15 cellular contexts compared by ENCODE assay signal in the genomic region with DNA sequence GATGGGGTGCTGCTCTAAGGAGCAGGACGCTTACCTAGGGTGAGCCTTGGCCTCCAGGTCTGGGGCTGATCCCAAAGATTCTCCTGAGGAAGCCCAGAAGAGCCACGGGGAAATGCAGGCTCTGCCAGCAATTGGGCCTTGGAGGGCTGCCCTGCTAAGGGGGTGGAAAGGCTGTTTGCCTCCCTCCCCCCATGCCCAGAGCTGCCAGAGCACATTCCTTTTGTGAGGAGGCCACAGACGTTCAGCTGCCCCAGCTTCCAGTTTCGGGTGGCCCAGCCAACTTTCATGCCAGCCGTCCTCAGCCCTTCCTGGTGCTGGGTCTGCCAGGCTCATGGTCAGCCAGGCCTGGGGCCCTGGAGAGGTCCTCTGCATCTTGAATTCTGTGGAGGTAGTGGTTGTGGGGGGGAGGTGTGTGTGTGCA. TPM values are rescaled to one million over a fixed set of nuclear protein-coding genes. Genes with fewer than 3 reads are reported as not detected.
DNase-seq lines count a peak whose midpoint lies in the region; ATAC-seq and TF ChIP-seq lines count a peak whose summit lies in the region.
"Had no signal": no experiment of that assay in that cellular context is flagged by ENCODE, and none has a peak within 500 bp of the region (broad histone marks: within the 10 kb centered on the region; RNA-seq: fewer than 3 reads in every experiment).

No MANE protein-coding gene starts in this region.

- DNase-seq in adipocyte (ENCODE audit: low read depth) (peak; percentile 42), left ventricle myocardium superior (peak; percentile 76), sigmoid colon (peak; percentile 85), NCI-H1930 (lab: John Stamatoyannopoulos, UW) (no peak)
- no peak for DNase-seq in activated CD8-positive, alpha-beta memory T cell treated with anti-CD3 and anti-CD28 coated beads, Interleukin-2, amount 50 U/mL, for 48 hours
- DNase-seq: activated CD8-positive, alpha-beta memory T cell treated with anti-CD3 and anti-CD28 coated beads, Interleukin-2, amount 10 ng/mL, durations not matched to agents 7 days and 5 days; NCI-H510A treated with DMSO at 0.1 percent for 48 hours; stimulated activated CD4-positive, alpha-beta T cell treated with anti-CD3 and anti-CD28 coated beads, Interleukin-12 subunit alpha, Interleukin-12 subunit beta, amount 100 ng/mL, for 4 hours; stimulated activated naive B cell treated with anti-CD40 and anti-IgM and Interleukin-4, amounts not matched to agents 10 μg/mL and 1 μg/mL and 100 μg/mL, for 72 hours; SW 1271 had no signal

- H3K4me3 ChIP-seq in adipocyte (ENCODE audit: low read length) (no peak overlapping the region), sigmoid colon (no peak overlapping the region)
- H3K4me3 ChIP-seq: K562 had no signal

- H3K9me3 ChIP-seq in adipocyte (ENCODE audit: control insufficient read depth, low read length) (no peaks in the 10 kb centered on the region), sigmoid colon (no peaks in the 10 kb centered on the region)

- peak; percentile 48; the same call in 1 of the 2 replicates for TF ChIP-seq EP300 in Ishikawa (IDR thresholded peaks at IDR 0.05; ENCODE audit: borderline replicate concordance)
- TF ChIP-seq EP300 in sigmoid colon (IDR thresholded peaks at IDR 0.05): peak in 1 of 4 donors; percentile 55

- ATAC-seq in left ventricle myocardium superior: peak; percentile 92
- no peak for ATAC-seq in HG03520 (IDR thresholded peaks at IDR 0.05; ENCODE audit: unreplicated experiment)
- ATAC-seq in HG03039 (IDR thresholded peaks at IDR 0.05; ENCODE audit: unreplicated experiment): no peak
- ATAC-seq: activated CD8-positive, alpha-beta memory T cell treated with anti-CD3 and anti-CD28 coated beads, Interleukin-2, amount 10 ng/mL, durations not matched to agents 7 days and 5 days; K562; stimulated activated naive B cell treated with anti-CD40 and anti-IgM and Interleukin-4, amounts not matched to agents 10 μg/mL and 1 μg/mL and 100 μg/mL, for 72 hours had no signal

- no peak overlapping the region for H3K9ac ChIP-seq in adipocyte (ENCODE audit: low read length)

- TF ChIP-seq CTCF in sigmoid colon (IDR thresholded peaks at IDR 0.05): no peak

- H3K27ac ChIP-seq in sigmoid colon: peak overlapping the region; percentile 60 to 84 (median 74)

- H3K4me1 ChIP-seq in adipocyte (ENCODE audit: control insufficient read depth, insufficient read depth, low read length) (peaks cover 30% of the 10 kb centered on the region), sigmoid colon (peaks cover 0 to 55% (median 40%) of the 10 kb centered on the region in 4 donors)

- TF ChIP-seq POLR2A in sigmoid colon (IDR thresholded peaks at IDR 0.05): no peak

- H3K36me3 ChIP-seq in adipocyte (ENCODE audit: control insufficient read depth, insufficient read depth, low read length, severe bottlenecking) (no peaks in the 10 kb centered on the region), sigmoid colon (no peaks in the 10 kb centered on the region)

- peaks cover 4% of the 10 kb centered on the region for H3K27me3 ChIP-seq in adipocyte (replicated peaks; ENCODE audit: control insufficient read depth, insufficient read depth, low read length)
- no peaks in the 10 kb centered on the region for H3K27me3 ChIP-seq in sigmoid colon

- 77 to 81% methylated on average over 5 of the region's 5 CpGs for WGBS in sigmoid colon, 2 donors

- peak; percentile 13; the same call in 1 of the 2 replicates for TF ChIP-seq RAD21 in Ishikawa (IDR thresholded peaks at IDR 0.05; ENCODE audit: low read depth)

- intact Hi-C loops in left ventricle myocardium superior (cut with micrococcal nuclease) (no loop called here), sigmoid colon (cut with DNase I) (no loop called here)

TF ChIP-seq in Ishikawa, 13 proteins besides CTCF, POLR2A, EP300 and RAD21:
- TF ChIP-seq, protein P1, sequence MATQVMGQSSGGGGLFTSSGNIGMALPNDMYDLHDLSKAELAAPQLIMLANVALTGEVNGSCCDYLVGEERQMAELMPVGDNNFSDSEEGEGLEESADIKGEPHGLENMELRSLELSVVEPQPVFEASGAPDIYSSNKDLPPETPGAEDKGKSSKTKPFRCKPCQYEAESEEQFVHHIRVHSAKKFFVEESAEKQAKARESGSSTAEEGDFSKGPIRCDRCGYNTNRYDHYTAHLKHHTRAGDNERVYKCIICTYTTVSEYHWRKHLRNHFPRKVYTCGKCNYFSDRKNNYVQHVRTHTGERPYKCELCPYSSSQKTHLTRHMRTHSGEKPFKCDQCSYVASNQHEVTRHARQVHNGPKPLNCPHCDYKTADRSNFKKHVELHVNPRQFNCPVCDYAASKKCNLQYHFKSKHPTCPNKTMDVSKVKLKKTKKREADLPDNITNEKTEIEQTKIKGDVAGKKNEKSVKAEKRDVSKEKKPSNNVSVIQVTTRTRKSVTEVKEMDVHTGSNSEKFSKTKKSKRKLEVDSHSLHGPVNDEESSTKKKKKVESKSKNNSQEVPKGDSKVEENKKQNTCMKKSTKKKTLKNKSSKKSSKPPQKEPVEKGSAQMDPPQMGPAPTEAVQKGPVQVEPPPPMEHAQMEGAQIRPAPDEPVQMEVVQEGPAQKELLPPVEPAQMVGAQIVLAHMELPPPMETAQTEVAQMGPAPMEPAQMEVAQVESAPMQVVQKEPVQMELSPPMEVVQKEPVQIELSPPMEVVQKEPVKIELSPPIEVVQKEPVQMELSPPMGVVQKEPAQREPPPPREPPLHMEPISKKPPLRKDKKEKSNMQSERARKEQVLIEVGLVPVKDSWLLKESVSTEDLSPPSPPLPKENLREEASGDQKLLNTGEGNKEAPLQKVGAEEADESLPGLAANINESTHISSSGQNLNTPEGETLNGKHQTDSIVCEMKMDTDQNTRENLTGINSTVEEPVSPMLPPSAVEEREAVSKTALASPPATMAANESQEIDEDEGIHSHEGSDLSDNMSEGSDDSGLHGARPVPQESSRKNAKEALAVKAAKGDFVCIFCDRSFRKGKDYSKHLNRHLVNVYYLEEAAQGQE (IDR thresholded peaks at IDR 0.05; ENCODE audit: low read depth): no peak
- TF ChIP-seq TEAD4 (IDR thresholded peaks at IDR 0.05) (peak; percentile 75), TAF1 (IDR thresholded peaks at IDR 0.05; ENCODE audit: low read depth) (no peak), TCF12 (IDR thresholded peaks at IDR 0.05; ENCODE audit: low read depth) (peak; percentile 69), NFIC (IDR thresholded peaks at IDR 0.05) (peak; percentile 71)

RNA-seq across cellular contexts. Expression of a gene that starts 16.0 kb away (rescaled TPM):
- total RNA-seq in left ventricle myocardium superior (0.69 TPM), sigmoid colon (1 to 10 TPM in 1 of 4 donors, under 1 TPM in 1, not detected in 2; 0.27 to 3.2 TPM)
- 10 to 100 TPM in 1 of 3 donors, 1 to 10 TPM in 2; 1.2 to 12.0 (median 2.4) TPM for polyA plus RNA-seq in sigmoid colon
- polyA plus RNA-seq: K562 had no signal

RNA-seq across cellular contexts. Expression of a gene that starts 25.4 kb away (rescaled TPM):
- total RNA-seq in left ventricle myocardium superior (not detected), sigmoid colon (not detected)
- polyA plus RNA-seq in sigmoid colon: under 1 TPM in 2 of 3 donors, not detected in 1; 0.25 to 0.60 TPM
- total RNA-seq: K562, lung microvascular endothelial cell had no signal
- polyA plus RNA-seq: K562 had no signal

RNA-seq across cellular contexts. Expression of a gene that starts 42.3 kb away (rescaled TPM):
- total RNA-seq in left ventricle myocardium superior (not detected), sigmoid colon (under 1 TPM in 1 of 4 donors, not detected in 3; 0.14 TPM)
- polyA plus RNA-seq in sigmoid colon: under 1 TPM in 1 of 3 donors, not detected in 2; 0.17 TPM
- total RNA-seq: lung microvascular endothelial cell had no signal
- polyA plus RNA-seq: K562 had no signal

RNA-seq across cellular contexts. Expression of a gene that starts 57.2 kb away (rescaled TPM):
- total RNA-seq in left ventricle myocardium superior: not detected
- total RNA-seq in sigmoid colon: not detected
- polyA plus RNA-seq in sigmoid colon: under 1 TPM in 2 of 3 donors, not detected in 1; under 0.01 to 0.34 TPM
- total RNA-seq: activated CD8-positive, alpha-beta memory T cell treated with anti-CD3 and anti-CD28 coated beads, Interleukin-2, amount 10 ng/mL, durations not matched to agents 7 days and 5 days; K562 had no signal
- polyA plus RNA-seq: K562 had no signal

Comparison
In these comparisons a context has a peak if more than half of its experiments do, and no peak if none do; other contexts are left out.
1. DNase-seq: peak in adipocyte (single experiment), left ventricle myocardium superior (single experiment) and sigmoid colon (single experiment); none in NCI-H1930 (0 of 2) and activated CD8-positive, alpha-beta memory T cell treated with anti-CD3 and anti-CD28 coated beads, Interleukin-2, amount 50 U/mL, for 48 hours (single experiment).